Comparison of ENCODE assay signal across 23 cellular contexts in the genomic region with DNA sequence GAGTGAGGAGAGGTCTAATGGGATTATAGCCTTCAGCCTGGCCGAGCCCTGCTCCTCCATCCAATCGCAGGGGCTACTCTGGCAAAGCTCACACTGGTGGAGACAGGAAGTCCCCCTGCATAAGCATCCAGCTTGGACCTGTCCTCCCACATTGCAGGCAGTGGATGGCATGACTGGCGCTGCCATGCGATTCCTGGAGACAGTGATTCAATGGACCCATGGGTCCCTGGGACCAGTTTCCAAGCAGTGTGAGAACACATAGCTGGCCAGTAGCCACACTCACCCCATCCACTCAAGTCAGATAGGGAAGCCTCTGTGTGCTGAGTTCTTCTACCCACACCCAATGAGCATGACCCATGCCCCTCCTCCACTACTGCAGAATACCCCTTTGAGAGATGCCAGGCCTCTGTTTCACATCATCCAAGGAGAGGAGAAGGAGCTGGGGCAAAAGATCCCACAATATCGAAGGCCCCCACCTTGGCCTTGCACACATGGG. TPM values are rescaled to one million over a fixed set of nuclear protein-coding genes. Genes with fewer than 3 reads are reported as not detected.
"Had no signal": no experiment of that assay in that cellular context is flagged by ENCODE, and none has a peak within 500 bp of the region (broad histone marks: within the 10 kb centered on the region; RNA-seq: fewer than 3 reads in every experiment).

No MANE protein-coding gene starts in this region.

- H3K36me3 Mint-ChIP-seq: activated CD4-positive, alpha-beta memory T cell treated with anti-CD3 and anti-CD28 coated beads for 36 hours; activated naive CD8-positive, alpha-beta T cell treated with anti-CD3 and anti-CD28 coated beads, Interleukin-2, amount 10 ng/mL, durations not matched to agents 7 days and 5 days; brain; mesothelial cell of epicardium had no signal

- H3K36me3 ChIP-seq: esophagus muscularis mucosa, lower lobe of right lung, right lobe of liver, tibial artery had no signal

- H3K9me3 ChIP-seq: esophagus muscularis mucosa, lower lobe of right lung, right lobe of liver, tibial artery had no signal

- H3K4me3 ChIP-seq: esophagus muscularis mucosa, lower lobe of right lung, right lobe of liver, SK-N-MC, tibial artery had no signal

- H3K27me3 Mint-ChIP-seq: activated CD4-positive, alpha-beta memory T cell treated with anti-CD3 and anti-CD28 coated beads for 36 hours; activated naive CD8-positive, alpha-beta T cell treated with anti-CD3 and anti-CD28 coated beads, Interleukin-2, amount 10 ng/mL, durations not matched to agents 7 days and 5 days had no signal

- H3K27ac Mint-ChIP-seq: activated B cell treated with CpG ODN at 0.5 μM for 24 hours; activated CD4-positive, alpha-beta memory T cell treated with anti-CD3 and anti-CD28 coated beads for 36 hours; mesothelial cell of epicardium; T-helper 2 cell treated with Interferon-gamma antibody and Interleukin-4, amounts not matched to agents 5 μg/mL and 100 μg/mL, for 36 hours had no signal

- H3K4me1 Mint-ChIP-seq: activated B cell treated with CpG ODN at 0.5 μM for 24 hours had no signal

- H3K4me3 Mint-ChIP-seq: activated B cell treated with CpG ODN at 0.5 μM for 24 hours; activated CD4-positive, alpha-beta memory T cell treated with anti-CD3 and anti-CD28 coated beads for 36 hours; activated naive CD8-positive, alpha-beta T cell treated with anti-CD3 and anti-CD28 coated beads, Interleukin-2, amount 10 ng/mL, durations not matched to agents 7 days and 5 days; brain; mesothelial cell of epicardium; nephron progenitor cell; T-helper 2 cell treated with Interferon-gamma antibody and Interleukin-4, amounts not matched to agents 5 μg/mL and 100 μg/mL, for 36 hours had no signal

- H3K9me3 Mint-ChIP-seq: activated B cell treated with CpG ODN at 0.5 μM for 24 hours; activated CD4-positive, alpha-beta memory T cell treated with anti-CD3 and anti-CD28 coated beads for 36 hours; activated naive CD8-positive, alpha-beta T cell treated with anti-CD3 and anti-CD28 coated beads, Interleukin-2, amount 10 ng/mL, durations not matched to agents 7 days and 5 days; brain; mesothelial cell of epicardium; nephron progenitor cell; T-helper 2 cell treated with Interferon-gamma antibody and Interleukin-4, amounts not matched to agents 5 μg/mL and 100 μg/mL, for 36 hours had no signal

- H3K4me1 ChIP-seq: esophagus muscularis mucosa had no signal

- ATAC-seq: lower lobe of right lung had no signal

- H3K27ac ChIP-seq: esophagus muscularis mucosa, lower lobe of right lung, right lobe of liver, SK-N-MC, tibial artery had no signal

- DNase-seq: activated B cell treated with CpG ODN at 0.5 μM for 24 hours; activated CD4-positive, alpha-beta memory T cell treated with anti-CD3 and anti-CD28 coated beads for 36 hours; activated CD4-positive, alpha-beta T cell treated with anti-CD3 and anti-CD28 coated beads for 4 hours; activated naive CD4-positive, alpha-beta T cell; activated naive CD8-positive, alpha-beta T cell treated with anti-CD3 and anti-CD28 coated beads, Interleukin-2, amount 10 ng/mL, durations not matched to agents 7 days and 5 days; activated T-cell treated with anti-CD3 and anti-CD28 coated beads for 4 hours; cortex of kidney; effector memory CD4-positive, alpha-beta T cell; islet precursor cell; nephron progenitor cell; stimulated activated naive CD4-positive, alpha-beta T cell; tibial artery had no signal

- H3K27me3 ChIP-seq: esophagus muscularis mucosa, right lobe of liver, tibial artery had no signal

RNA-seq across cellular contexts. Expression of a gene that starts 53.1 kb away (rescaled TPM):
- total RNA-seq: endothelial cell of umbilical vein, glomerular endothelial cell, osteocyte, pulmonary artery endothelial cell had no signal
